ENCODE assay signal across 7 cellular contexts in the genomic region with DNA sequence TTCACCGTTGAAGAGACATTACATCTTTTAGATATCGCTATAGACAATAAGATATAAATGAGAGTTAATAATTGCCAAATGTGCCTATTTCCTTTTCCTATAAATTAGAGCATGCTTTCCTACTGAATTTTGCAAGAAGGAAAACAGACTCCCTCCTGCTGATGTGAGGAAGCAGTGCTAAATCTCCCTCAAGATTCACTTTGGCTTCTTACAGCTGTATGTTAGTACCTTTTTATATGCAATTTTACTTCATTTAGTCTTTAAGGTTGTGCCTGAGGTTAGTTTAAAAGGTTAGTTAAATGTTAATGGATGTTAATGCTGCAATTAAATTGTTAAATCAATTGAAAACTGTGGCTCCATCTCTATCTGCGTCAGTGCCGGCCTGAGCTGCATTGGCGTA.
"Had no signal": no experiment of that assay in that cellular context is flagged by ENCODE, and none has a peak within 500 bp of the region (broad histone marks: within the 10 kb centered on the region; RNA-seq: fewer than 3 reads in every experiment).

No MANE protein-coding gene starts in this region.

- H3K27ac ChIP-seq: HL-60 had no signal

- DNase-seq: GOT3, H7, HCEC 1CT, KBM-7 had no signal

- H3K27ac Mint-ChIP-seq: IgD-negative memory B cell had no signal

- H3K4me3 Mint-ChIP-seq: IgD-negative memory B cell had no signal

- ATAC-seq: HepG2 had no signal

- H3K36me3 Mint-ChIP-seq: IgD-negative memory B cell had no signal

- H3K27me3 Mint-ChIP-seq: IgD-negative memory B cell had no signal
